17 cellular contexts compared by ENCODE assay signal in genomic region chr7:87498893-87499292, GRCh38.
DNase-seq lines count a peak whose midpoint lies in the region; ATAC-seq and FAIRE-seq lines count a peak whose summit lies in the region.
"Had no signal": no experiment of that assay in that cellular context is flagged by ENCODE, and none has a peak within 500 bp of the region (broad histone marks: within the 10 kb centered on the region; RNA-seq: fewer than 3 reads in every experiment).

No MANE protein-coding gene starts in this region.

- no peak for DNase-seq in GM18507 (ENCODE audit: extremely low spot score, insufficient read length, low read depth)
- no peak for DNase-seq in effector memory CD8-positive, alpha-beta T cell
- no peak for DNase-seq in stimulated activated naive B cell treated with anti-CD40 and anti-IgM and Interleukin-4, amounts not matched to agents 10 μg/mL and 1 μg/mL and 100 μg/mL, for 72 hours
- DNase-seq in effector CD8-positive, alpha-beta T cell (lab: John Stamatoyannopoulos, UW), result no peak
- DNase-seq: DMS79, H9, KBM-7, NCI-H1105 treated with DMSO at 0.1 percent for 48 hours, NCI-H1694 treated with DMSO at 0.1 percent for 48 hours, NCI-H510A, NCI-H774, OCI-M1, SHP77 had no signal

- H3K27me3 Mint-ChIP-seq in effector memory CD8-positive, alpha-beta T cell, result no peaks in the 10 kb centered on the region
- no peaks in the 10 kb centered on the region for H3K27me3 Mint-ChIP-seq in stimulated activated naive B cell treated with anti-CD40 and anti-IgM and Interleukin-4, amounts not matched to agents 10 μg/mL and 1 μg/mL and 100 μg/mL, for 72 hours

- H3K36me3 Mint-ChIP-seq in effector memory CD8-positive, alpha-beta T cell (ENCODE audit: insufficient read depth), result peaks cover 6% of the 10 kb centered on the region
- H3K36me3 Mint-ChIP-seq in stimulated activated naive B cell treated with anti-CD40 and anti-IgM and Interleukin-4, amounts not matched to agents 10 μg/mL and 1 μg/mL and 100 μg/mL, for 72 hours, result peaks cover 0 to 3% of the 10 kb centered on the region in 2 donors

- no peaks in the 10 kb centered on the region for H3K4me1 Mint-ChIP-seq in effector memory CD8-positive, alpha-beta T cell (ENCODE audit: low read depth in 2 of 2)
- H3K4me1 Mint-ChIP-seq in stimulated activated naive B cell treated with anti-CD40 and anti-IgM and Interleukin-4, amounts not matched to agents 10 μg/mL and 1 μg/mL and 100 μg/mL, for 72 hours, result peaks cover 22 to 35% of the 10 kb centered on the region in 2 donors
- H3K4me1 Mint-ChIP-seq: H9 had no signal

- no peak overlapping the region for H3K27ac Mint-ChIP-seq in effector memory CD8-positive, alpha-beta T cell
- no peak overlapping the region for H3K27ac Mint-ChIP-seq in stimulated activated naive B cell treated with anti-CD40 and anti-IgM and Interleukin-4, amounts not matched to agents 10 μg/mL and 1 μg/mL and 100 μg/mL, for 72 hours
- H3K27ac Mint-ChIP-seq: H9 had no signal

- H3K4me3 Mint-ChIP-seq in effector memory CD8-positive, alpha-beta T cell, result no peak overlapping the region
- H3K4me3 Mint-ChIP-seq in stimulated activated naive B cell treated with anti-CD40 and anti-IgM and Interleukin-4, amounts not matched to agents 10 μg/mL and 1 μg/mL and 100 μg/mL, for 72 hours, result no peak overlapping the region
- H3K4me3 Mint-ChIP-seq: H9 had no signal

- peak; percentile 51 for ATAC-seq in HG03354 (IDR thresholded peaks at IDR 0.05; ENCODE audit: poor library complexity, severe bottlenecking, unreplicated experiment)
- ATAC-seq in effector memory CD8-positive, alpha-beta T cell (replicated peaks), result peak; percentile 27
- ATAC-seq in stimulated activated naive B cell treated with anti-CD40 and anti-IgM and Interleukin-4, amounts not matched to agents 10 μg/mL and 1 μg/mL and 100 μg/mL, for 72 hours (replicated peaks), result peak; percentile 54 to 69
- ATAC-seq in HG03571 (IDR thresholded peaks at IDR 0.05; ENCODE audit: unreplicated experiment), result no peak
- ATAC-seq in HG02571 (IDR thresholded peaks at IDR 0.05; ENCODE audit: unreplicated experiment), result no peak
- ATAC-seq: SK-N-SH treated with all-trans-retinoic acid at 6 μM for 48 hours had no signal

- no peaks in the 10 kb centered on the region for H3K9me3 Mint-ChIP-seq in effector memory CD8-positive, alpha-beta T cell
- peaks cover 3 to 4% of the 10 kb centered on the region in 2 donors for H3K9me3 Mint-ChIP-seq in stimulated activated naive B cell treated with anti-CD40 and anti-IgM and Interleukin-4, amounts not matched to agents 10 μg/mL and 1 μg/mL and 100 μg/mL, for 72 hours
- H3K9me3 Mint-ChIP-seq: H9 had no signal

- peak; percentile 45 for FAIRE-seq in GM18507 (lab: Jason Lieb, UNC)

Comparison
In these comparisons a context has a peak if more than half of its experiments do, and no peak if none do; other contexts are left out.
1. ATAC-seq: peak in HG03354 (single experiment), effector memory CD8-positive, alpha-beta T cell (single experiment) and stimulated activated naive B cell treated with anti-CD40 and anti-IgM and Interleukin-4, amounts not matched to agents 10 μg/mL and 1 μg/mL and 100 μg/mL, for 72 hours (2 of 2); none in HG03571 (single experiment) and HG02571 (single experiment).